Comparison of ENCODE assay signal across 17 cellular contexts in the genomic region with DNA sequence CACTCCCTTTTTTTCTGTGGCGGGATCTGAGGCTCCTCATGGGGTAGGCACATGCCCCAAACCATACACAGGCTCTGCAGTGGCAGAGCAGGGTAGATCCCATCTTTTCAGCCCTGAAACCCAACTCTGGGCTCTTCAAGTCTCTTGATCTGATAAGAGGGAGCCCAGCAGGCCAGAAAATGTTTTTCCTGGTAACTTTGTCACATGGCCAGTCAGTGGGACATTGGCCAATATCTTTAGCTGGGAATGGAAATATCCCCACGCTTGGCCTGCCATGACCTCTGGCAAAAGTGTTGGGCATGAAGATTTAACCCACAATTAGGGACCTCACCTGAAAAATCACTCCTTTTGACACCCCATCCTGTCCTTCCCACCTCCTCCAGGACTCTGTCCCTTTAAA. TPM values are rescaled to one million over a fixed set of nuclear protein-coding genes. Genes with fewer than 3 reads are reported as not detected.
A peak's percentile ranks its signal among the peaks of the same experiment; 100 is the strongest.
DNase-seq lines count a peak whose midpoint lies in the region; ATAC-seq, FAIRE-seq and TF ChIP-seq lines count a peak whose summit lies in the region.
"Had no signal": no experiment of that assay in that cellular context is flagged by ENCODE, and none has a peak within 500 bp of the region (broad histone marks: within the 10 kb centered on the region; RNA-seq: fewer than 3 reads in every experiment).

No MANE protein-coding gene starts in this region.

- H3K79me2 ChIP-seq in HepG2 (ENCODE audit: insufficient read depth, low read length) (no peaks in the 10 kb centered on the region), PC-9 (ENCODE audit: low read depth) (no peaks in the 10 kb centered on the region)

- DNase-seq in HepG2 (ENCODE audit: low spot score) (peak; percentile 31), right lobe of liver (no peak), PC-9 (peak; percentile 32 to 39), kidney (no peak), upper lobe of right lung (no peak), amniotic stem cell (lab: John Stamatoyannopoulos, UW) (no peak), nucleus accumbens (lab: John Stamatoyannopoulos, UW) (no peak)
- no peak for DNase-seq in activated CD8-positive, alpha-beta T cell treated with anti-CD3 and anti-CD28 coated beads for 36 hours
- DNase-seq: CD4-positive, CD25-positive, alpha-beta regulatory T cell; GF-D8; MV-4-11; NCI-H1436 had no signal

- in situ Hi-C loops in HepG2 (cut with HindIII; ENCODE audit: extremely low pct_ligation_motif_present, low pct_unique_long_range_greater_than_20kb) = no loop called here

- H3K36me3 Mint-ChIP-seq in activated CD8-positive, alpha-beta T cell treated with anti-CD3 and anti-CD28 coated beads for 36 hours (ENCODE audit: low read depth) = no peaks in the 10 kb centered on the region
- H3K36me3 Mint-ChIP-seq: CD4-positive, CD25-positive, alpha-beta regulatory T cell had no signal

- H3F3A ChIP-seq in PC-9 (ENCODE audit: insufficient read depth, low read depth) = peaks cover 27% of the 10 kb centered on the region

- no peaks in the 10 kb centered on the region; a peak in 2 of 5 replicates for H3K27me3 ChIP-seq in HepG2 (ENCODE audit: control insufficient read depth in 1 of 2, insufficient read depth in 2 of 2, low read length in 2 of 2)
- H3K27me3 ChIP-seq in right lobe of liver = no peaks in the 10 kb centered on the region
- no peaks in the 10 kb centered on the region for H3K27me3 ChIP-seq in PC-9 (ENCODE audit: insufficient read depth, low read depth)
- no peaks in the 10 kb centered on the region for H3K27me3 ChIP-seq in upper lobe of right lung

- no peak overlapping the region for H3K27ac Mint-ChIP-seq in activated CD8-positive, alpha-beta T cell treated with anti-CD3 and anti-CD28 coated beads for 36 hours
- H3K27ac Mint-ChIP-seq: CD4-positive, CD25-positive, alpha-beta regulatory T cell had no signal

- TF ChIP-seq POLR2A in HepG2 (IDR thresholded peaks at IDR 0.05; ENCODE audit: insufficient read depth in 1 of 2, low read depth in 2 of 2, low read length in 2 of 2) (no peak), right lobe of liver (IDR thresholded peaks at IDR 0.05) (no peak)

- WGBS in HepG2 (ENCODE audit: low lambda C conversion rate) = 46% methylated on average over 2 of the region's 2 CpGs
- WGBS in right lobe of liver (ENCODE audit: insufficient coverage, low coverage, low lambda C conversion rate, missing lambda C conversion rate) = 57% methylated on average over 1 of the region's 2 CpGs

- H3K36me3 ChIP-seq in HepG2 (replicated peaks in 1 of 2; ENCODE audit: control insufficient read depth in 1 of 2, insufficient read depth in 2 of 2, low read length in 2 of 2) (no peaks in the 10 kb centered on the region), right lobe of liver (no peaks in the 10 kb centered on the region), PC-9 (ENCODE audit: low read depth) (no peaks in the 10 kb centered on the region), kidney (ENCODE audit: control insufficient read depth in 1 of 2, insufficient read depth in 2 of 2, low read length in 2 of 2) (peaks cover 0 to 2% of the 10 kb centered on the region in 2 donors), upper lobe of right lung (no peaks in the 10 kb centered on the region)

- H3K4me2 ChIP-seq in HepG2 (ENCODE audit: low read depth, low read length) (peak overlapping the region; percentile 29; the same call in 1 of the 2 replicates), PC-9 (no peak overlapping the region)
- H3K4me2 ChIP-seq: A549 had no signal

- H3K27me3 Mint-ChIP-seq in activated CD8-positive, alpha-beta T cell treated with anti-CD3 and anti-CD28 coated beads for 36 hours = peaks cover 1% of the 10 kb centered on the region
- H3K27me3 Mint-ChIP-seq: CD4-positive, CD25-positive, alpha-beta regulatory T cell had no signal

- no peaks in the 10 kb centered on the region for H3K4me1 Mint-ChIP-seq in activated CD8-positive, alpha-beta T cell treated with anti-CD3 and anti-CD28 coated beads for 36 hours (ENCODE audit: low read depth)

- POLR2A ChIA-PET in HepG2 (lab: Yijun Ruan, JAX) (interaction anchor here (1.4 kb wide), 1 partner anchor 23 kb away, joined by 3 read pairs; a partner anchor contains a TSS), PC-9 (lab: Charles Lee; ENCODE audit: unreplicated experiment) (no interaction called here)
- POLR2A ChIA-PET in activated CD8-positive, alpha-beta T cell treated with anti-CD3 and anti-CD28 coated beads for 36 hours (lab: Charles Lee) = no interaction called here

- H3K9ac ChIP-seq in HepG2 (ENCODE audit: insufficient read depth, low read depth, low read length) (no peak overlapping the region), kidney (ENCODE audit: low read length in 2 of 2) (no peak overlapping the region)

- no peak overlapping the region for H2AFZ ChIP-seq in HepG2 (ENCODE audit: low read length)
- no peak overlapping the region for H2AFZ ChIP-seq in PC-9

- TF ChIP-seq RAD21 in HepG2 (CRISPR knock-in tag; IDR thresholded peaks at IDR 0.05) = no peak

- H3K9me3 Mint-ChIP-seq in activated CD8-positive, alpha-beta T cell treated with anti-CD3 and anti-CD28 coated beads for 36 hours = no peaks in the 10 kb centered on the region
- H3K9me3 Mint-ChIP-seq: CD4-positive, CD25-positive, alpha-beta regulatory T cell had no signal

- H3K4me1 ChIP-seq in HepG2 (ENCODE audit: insufficient read depth, low read length) (peaks cover 42% of the 10 kb centered on the region), right lobe of liver (no peaks in the 10 kb centered on the region), PC-9 (replicated peaks; ENCODE audit: insufficient read depth) (peaks cover 21% of the 10 kb centered on the region), kidney (ENCODE audit: control insufficient read depth in 1 of 2, insufficient read depth in 1 of 2, low read depth in 1 of 2, low read length in 2 of 2) (peaks cover 0 to 8% of the 10 kb centered on the region in 2 donors), upper lobe of right lung (no peaks in the 10 kb centered on the region)
- H3K4me1 ChIP-seq: A549 had no signal

- no peaks in the 10 kb centered on the region for H3K9me2 ChIP-seq in PC-9 (ENCODE audit: insufficient read depth)

- FAIRE-seq in HepG2 (lab: Jason Lieb, UNC) = no peak
- FAIRE-seq in kidney (lab: Jason Lieb, UNC) = no peak
- FAIRE-seq: A549 had no signal

- H3K4me3 Mint-ChIP-seq in activated CD8-positive, alpha-beta T cell treated with anti-CD3 and anti-CD28 coated beads for 36 hours = no peak overlapping the region
- H3K4me3 Mint-ChIP-seq: CD4-positive, CD25-positive, alpha-beta regulatory T cell had no signal

- CTCF ChIA-PET in HepG2 (lab: Yijun Ruan, JAX; ENCODE audit: low intra/inter-chr PET ratio, low total read pairs) (no interaction called here), PC-9 (lab: Charles Lee) (interaction anchor here (1.1 kb wide), 1 partner anchor 23 kb away, joined by 3 read pairs; a partner anchor contains a TSS)
- CTCF ChIA-PET in activated CD8-positive, alpha-beta T cell treated with anti-CD3 and anti-CD28 coated beads for 36 hours (lab: Charles Lee) = interaction anchor here (0.7 to 1.0 kb wide), 2 partner anchors 36 to 46 kb away, joined by 3 read pairs; no protein-coding TSS in a partner anchor

- no peak for TF ChIP-seq EP300 in HepG2 (IDR thresholded peaks at IDR 0.05; ENCODE audit: low read depth in 2 of 2, low read length in 2 of 2)
- no peak for TF ChIP-seq EP300 in HepG2 (CRISPR knock-in tag; IDR thresholded peaks at IDR 0.05; ENCODE audit: borderline replicate concordance)

- H4K20me1 ChIP-seq in HepG2 (ENCODE audit: insufficient read depth, low read length) (no peaks in the 10 kb centered on the region), PC-9 (ENCODE audit: insufficient read depth) (no peaks in the 10 kb centered on the region)

- H3K4me3 ChIP-seq in HepG2 (replicated peaks in 1 of 3; ENCODE audit: insufficient read depth in 1 of 3, low read depth in 2 of 3, low read length in 3 of 3) = no peak overlapping the region
- H3K4me3 ChIP-seq in right lobe of liver = no peak overlapping the region
- H3K4me3 ChIP-seq in PC-9 = no peak overlapping the region
- H3K4me3 ChIP-seq in kidney (ENCODE audit: low read length in 2 of 2) = no peak overlapping the region
- H3K4me3 ChIP-seq in upper lobe of right lung = no peak overlapping the region
- H3K4me3 ChIP-seq: A549 had no signal

- ATAC-seq in HepG2 = no peak
- no peak for ATAC-seq in right lobe of liver
- ATAC-seq in upper lobe of right lung = peak; percentile 8
- no peak for ATAC-seq in activated CD8-positive, alpha-beta T cell treated with anti-CD3 and anti-CD28 coated beads for 36 hours
- ATAC-seq: A549, Panc1, Right ventricle myocardium inferior had no signal

- H3K27ac ChIP-seq in HepG2 (ENCODE audit: extremely low read length, insufficient read depth, low read length) (no peak overlapping the region), right lobe of liver (no peak overlapping the region), PC-9 (no peak overlapping the region), kidney (ENCODE audit: low read depth in 2 of 2, low read length in 2 of 2) (peak overlapping the region; percentile 55 to 91), upper lobe of right lung (no peak overlapping the region)
- H3K27ac ChIP-seq: A549 had no signal

- intact Hi-C loops in HepG2 (cut with micrococcal nuclease; ENCODE audit: unreplicated experiment) = no loop called here
- intact Hi-C loops in right lobe of liver (cut with DNase I) = no loop called here
- intact Hi-C loops in PC-9 (cut with micrococcal nuclease; ENCODE audit: unreplicated experiment) = no loop called here
- intact Hi-C loops in kidney (cut with DNase I) = no loop called here
- intact Hi-C loops in upper lobe of right lung (cut with DNase I) = no loop called here
- intact Hi-C loops in activated CD8-positive, alpha-beta T cell treated with anti-CD3 and anti-CD28 coated beads for 36 hours (cut with micrococcal nuclease) = no loop called here

- BruUV-seq in HepG2 (replicated peaks; lab: Mats Ljungman, UMichigan) = no TSS peak
- BruUV-seq in PC-9 (replicated peaks; lab: Mats Ljungman, UMichigan) = no TSS peak

- no peak for TF ChIP-seq CTCF in HepG2 (CRISPR knock-in tag; IDR thresholded peaks at IDR 0.05)
- no peak for TF ChIP-seq CTCF in right lobe of liver (IDR thresholded peaks at IDR 0.05)
- TF ChIP-seq CTCF in PC-9 (conservative IDR thresholded peaks at IDR 0.05) = no peak
- no peak for TF ChIP-seq CTCF in kidney (IDR thresholded peaks at IDR 0.05; ENCODE audit: borderline replicate concordance, extremely low read depth, insufficient read depth)
- TF ChIP-seq CTCF in upper lobe of right lung (IDR thresholded peaks at IDR 0.05) = no peak
- TF ChIP-seq CTCF in activated CD8-positive, alpha-beta T cell treated with anti-CD3 and anti-CD28 coated beads for 36 hours (IDR thresholded peaks at IDR 0.05) = no peak

- H3K9me3 ChIP-seq in HepG2 (ENCODE audit: low read length) (no peaks in the 10 kb centered on the region), right lobe of liver (no peaks in the 10 kb centered on the region), PC-9 (ENCODE audit: insufficient read depth, low read depth) (no peaks in the 10 kb centered on the region), kidney (ENCODE audit: control insufficient read depth in 1 of 2, low read length in 2 of 2) (no peaks in the 10 kb centered on the region), upper lobe of right lung (no peaks in the 10 kb centered on the region)
- H3K9me3 ChIP-seq: A549 had no signal

RNA-seq across cellular contexts. Expression of a gene that starts 8.1 kb away (rescaled TPM):
- total RNA-seq in HepG2 (2016; rRNA removed; fragmentation: Illumina TruSeq; extraction: Trizol) (0.15 and 0.24 TPM in 2 replicates), right lobe of liver (under 1 TPM in 4 of 6 experiments, not detected in 2; 0.12 to 0.49 (median 0.26) TPM), PC-9 (2021) (1.7 and 3.1 TPM in 2 replicates), kidney (6.2 TPM), upper lobe of right lung (4.5 TPM)
- 0.09 TPM in 1 of 2 replicates, not detected in the other for total RNA-seq in HepG2 (2016; cell fraction: cytosol; rRNA removed; fragmentation: Illumina TruSeq; extraction: Trizol; ENCODE audit: low read depth)
- 0.42 and 0.45 TPM in 2 replicates for total RNA-seq in HepG2 (2016; cell fraction: insoluble cytoplasmic fraction; rRNA removed; fragmentation: Illumina TruSeq; extraction: Trizol)
- total RNA-seq in HepG2 (2016; cell fraction: membrane; rRNA removed; fragmentation: Illumina TruSeq; extraction: Trizol) = 0.34 and 0.40 TPM in 2 replicates
- 0.47 TPM in 2 replicates for total RNA-seq in HepG2 (2016; cell fraction: nucleus; rRNA removed; fragmentation: Illumina TruSeq; extraction: Trizol)
- polyA plus RNA-seq in HepG2 (2011; rRNA removed) (1.1 and 1.3 TPM in 2 replicates), kidney (ENCODE audit: insufficient read depth, low read depth, low replicate concordance) (44.7 TPM)
- polyA plus RNA-seq in HepG2 (2011; cell fraction: cytosol; rRNA removed) = 0.41 and 0.62 TPM in 2 replicates
- 6.2 and 7.6 TPM in 2 replicates for polyA plus RNA-seq in HepG2 (2011; cell fraction: nucleus; rRNA removed)
- polyA plus RNA-seq in HepG2 (2012) = 0.30 and 1.7 TPM in 2 replicates
- polyA plus RNA-seq in HepG2 (2016; cell fraction: cytosol; fragmentation: Illumina TruSeq; extraction: Trizol; ENCODE audit: low read depth) = 0.11 and 0.18 TPM in 2 replicates
- polyA plus RNA-seq in HepG2 (2016; cell fraction: insoluble cytoplasmic fraction; fragmentation: Illumina TruSeq; extraction: Trizol; ENCODE audit: low read depth) = 0.26 and 0.52 TPM in 2 replicates
- polyA plus RNA-seq in HepG2 (2016; cell fraction: membrane; fragmentation: Illumina TruSeq; extraction: Trizol; ENCODE audit: low read depth) = 0.27 and 0.29 TPM in 2 replicates
- 1.9 and 3.2 TPM in 2 replicates for polyA plus RNA-seq in HepG2 (2016; cell fraction: nucleus; fragmentation: Illumina TruSeq; extraction: Trizol; ENCODE audit: insufficient read depth, low read depth)
- polyA minus RNA-seq in HepG2 (2011; rRNA and poly(A)+ RNA removed; ENCODE audit: low replicate concordance) = 0.88 and 5.2 TPM in 2 replicates
- 0.35 and 0.49 TPM in 2 replicates for polyA minus RNA-seq in HepG2 (2011; cell fraction: cytosol; rRNA and poly(A)+ RNA removed)
- 0.62 and 1.7 TPM in 2 replicates for polyA minus RNA-seq in HepG2 (2011; cell fraction: nucleus; rRNA and poly(A)+ RNA removed)
- total RNA-seq in activated CD8-positive, alpha-beta T cell treated with anti-CD3 and anti-CD28 coated beads for 36 hours = under 1 TPM; 0.09 to 0.29 TPM
- total RNA-seq: CD4-positive, CD25-positive, alpha-beta regulatory T cell had no signal

RNA-seq across cellular contexts. Expression of a gene that starts 9.4 kb away (rescaled TPM):
- total RNA-seq in HepG2 (2016; rRNA removed; fragmentation: Illumina TruSeq; extraction: Trizol) (0.11 and 0.42 TPM in 2 replicates), right lobe of liver (not detected), PC-9 (2021) (not detected in 2 replicates), kidney (not detected), upper lobe of right lung (6.9 TPM)
- total RNA-seq in HepG2 (2016; cell fraction: cytosol; rRNA removed; fragmentation: Illumina TruSeq; extraction: Trizol; ENCODE audit: low read depth) = 0.09 and 0.20 TPM in 2 replicates
- 0.09 and 0.32 TPM in 2 replicates for total RNA-seq in HepG2 (2016; cell fraction: insoluble cytoplasmic fraction; rRNA removed; fragmentation: Illumina TruSeq; extraction: Trizol)
- total RNA-seq in HepG2 (2016; cell fraction: membrane; rRNA removed; fragmentation: Illumina TruSeq; extraction: Trizol) = 0.19 and 0.21 TPM in 2 replicates
- 0.25 and 0.34 TPM in 2 replicates for total RNA-seq in HepG2 (2016; cell fraction: nucleus; rRNA removed; fragmentation: Illumina TruSeq; extraction: Trizol)
- polyA plus RNA-seq in HepG2 (2011; rRNA removed) (0.12 and 0.24 TPM in 2 replicates), kidney (ENCODE audit: insufficient read depth, low read depth, low replicate concordance) (1.2 TPM)
- polyA plus RNA-seq in HepG2 (2011; cell fraction: cytosol; rRNA removed) = 0.17 TPM in 2 replicates
- polyA plus RNA-seq in HepG2 (2011; cell fraction: nucleus; rRNA removed) = 0.16 and 0.21 TPM in 2 replicates
- 0.15 and 0.37 TPM in 2 replicates for polyA plus RNA-seq in HepG2 (2012)
- 0.06 and 0.14 TPM in 2 replicates for polyA plus RNA-seq in HepG2 (2016; cell fraction: cytosol; fragmentation: Illumina TruSeq; extraction: Trizol; ENCODE audit: low read depth)
- 0.08 and 0.14 TPM in 2 replicates for polyA plus RNA-seq in HepG2 (2016; cell fraction: insoluble cytoplasmic fraction; fragmentation: Illumina TruSeq; extraction: Trizol; ENCODE audit: low read depth)
- polyA plus RNA-seq in HepG2 (2016; cell fraction: membrane; fragmentation: Illumina TruSeq; extraction: Trizol; ENCODE audit: low read depth) = 0.09 TPM in 1 of 2 replicates, not detected in the other
- polyA plus RNA-seq in HepG2 (2016; cell fraction: nucleus; fragmentation: Illumina TruSeq; extraction: Trizol; ENCODE audit: insufficient read depth, low read depth) = 0.55 and 0.78 TPM in 2 replicates
- polyA minus RNA-seq in HepG2 (2011; rRNA and poly(A)+ RNA removed; ENCODE audit: low replicate concordance) = 0.30 and 0.40 TPM in 2 replicates
- not detected in 2 replicates for polyA minus RNA-seq in HepG2 (2011; cell fraction: cytosol; rRNA and poly(A)+ RNA removed)
- polyA minus RNA-seq in HepG2 (2011; cell fraction: nucleus; rRNA and poly(A)+ RNA removed) = not detected in 2 replicates
- total RNA-seq in activated CD8-positive, alpha-beta T cell treated with anti-CD3 and anti-CD28 coated beads for 36 hours = not detected
- total RNA-seq: CD4-positive, CD25-positive, alpha-beta regulatory T cell; H4; LHCN-M2; Right ventricle myocardium inferior had no signal
- polyA plus RNA-seq: A549; CD4-positive, CD25-positive, alpha-beta regulatory T cell had no signal

RNA-seq across cellular contexts. Expression of a gene that starts 23.5 kb away (rescaled TPM):
- total RNA-seq in HepG2 (2016; rRNA removed; fragmentation: Illumina TruSeq; extraction: Trizol) (2.4 and 4.1 TPM in 2 replicates), right lobe of liver (10 to 100 TPM in 3 of 6 experiments, 1 to 10 TPM in 3; 4.7 to 52.0 (median 9.4) TPM), PC-9 (2021) (20.7 and 23.3 TPM in 2 replicates), kidney (154 TPM), upper lobe of right lung (89.0 TPM)
- total RNA-seq in HepG2 (2016; cell fraction: cytosol; rRNA removed; fragmentation: Illumina TruSeq; extraction: Trizol; ENCODE audit: low read depth) = 1.9 and 4.6 TPM in 2 replicates
- 1.6 and 3.5 TPM in 2 replicates for total RNA-seq in HepG2 (2016; cell fraction: insoluble cytoplasmic fraction; rRNA removed; fragmentation: Illumina TruSeq; extraction: Trizol)
- 1.9 and 2.9 TPM in 2 replicates for total RNA-seq in HepG2 (2016; cell fraction: membrane; rRNA removed; fragmentation: Illumina TruSeq; extraction: Trizol)
- total RNA-seq in HepG2 (2016; cell fraction: nucleus; rRNA removed; fragmentation: Illumina TruSeq; extraction: Trizol) = 1.5 and 2.6 TPM in 2 replicates
- polyA plus RNA-seq in HepG2 (2011; rRNA removed) (4.3 and 5.5 TPM in 2 replicates), kidney (ENCODE audit: insufficient read depth, low read depth, low replicate concordance) (291 TPM)
- 5.8 and 12.6 TPM in 2 replicates for polyA plus RNA-seq in HepG2 (2011; cell fraction: cytosol; rRNA removed)
- polyA plus RNA-seq in HepG2 (2011; cell fraction: nucleus; rRNA removed) = 5.9 and 7.6 TPM in 2 replicates
- 2.5 and 2.9 TPM in 2 replicates for polyA plus RNA-seq in HepG2 (2012)
- polyA plus RNA-seq in HepG2 (2016; cell fraction: cytosol; fragmentation: Illumina TruSeq; extraction: Trizol; ENCODE audit: low read depth) = 3.5 and 5.0 TPM in 2 replicates
- 2.3 and 2.8 TPM in 2 replicates for polyA plus RNA-seq in HepG2 (2016; cell fraction: insoluble cytoplasmic fraction; fragmentation: Illumina TruSeq; extraction: Trizol; ENCODE audit: low read depth)
- 4.2 and 4.5 TPM in 2 replicates for polyA plus RNA-seq in HepG2 (2016; cell fraction: membrane; fragmentation: Illumina TruSeq; extraction: Trizol; ENCODE audit: low read depth)
- 3.5 and 5.2 TPM in 2 replicates for polyA plus RNA-seq in HepG2 (2016; cell fraction: nucleus; fragmentation: Illumina TruSeq; extraction: Trizol; ENCODE audit: insufficient read depth, low read depth)
- 1.4 and 4.9 TPM in 2 replicates for polyA minus RNA-seq in HepG2 (2011; rRNA and poly(A)+ RNA removed; ENCODE audit: low replicate concordance)
- 1.8 and 2.3 TPM in 2 replicates for polyA minus RNA-seq in HepG2 (2011; cell fraction: cytosol; rRNA and poly(A)+ RNA removed)
- polyA minus RNA-seq in HepG2 (2011; cell fraction: nucleus; rRNA and poly(A)+ RNA removed) = 1.5 and 2.4 TPM in 2 replicates
- total RNA-seq in activated CD8-positive, alpha-beta T cell treated with anti-CD3 and anti-CD28 coated beads for 36 hours = 1 to 10 TPM; 3.6 to 5.8 TPM

RNA-seq across cellular contexts. Expression of a gene that starts 29.1 kb away (rescaled TPM):
- total RNA-seq in HepG2 (2016; rRNA removed; fragmentation: Illumina TruSeq; extraction: Trizol) (21.4 and 28.8 TPM in 2 replicates), right lobe of liver (10 to 100 TPM; 28.7 to 40.8 (median 37.4) TPM), PC-9 (2021) (13.5 and 19.1 TPM in 2 replicates), kidney (36.7 TPM), upper lobe of right lung (37.9 TPM)
- 2.9 and 3.2 TPM in 2 replicates for total RNA-seq in HepG2 (2016; cell fraction: cytosol; rRNA removed; fragmentation: Illumina TruSeq; extraction: Trizol; ENCODE audit: low read depth)
- total RNA-seq in HepG2 (2016; cell fraction: insoluble cytoplasmic fraction; rRNA removed; fragmentation: Illumina TruSeq; extraction: Trizol) = 21.9 and 28.5 TPM in 2 replicates
- total RNA-seq in HepG2 (2016; cell fraction: membrane; rRNA removed; fragmentation: Illumina TruSeq; extraction: Trizol) = 11.3 and 11.9 TPM in 2 replicates
- 12.0 and 13.7 TPM in 2 replicates for total RNA-seq in HepG2 (2016; cell fraction: nucleus; rRNA removed; fragmentation: Illumina TruSeq; extraction: Trizol)
- polyA plus RNA-seq in HepG2 (2011; rRNA removed) (26.4 and 27.5 TPM in 2 replicates), kidney (ENCODE audit: insufficient read depth, low read depth, low replicate concordance) (50.8 TPM)
- polyA plus RNA-seq in HepG2 (2011; cell fraction: cytosol; rRNA removed) = 21.8 and 27.3 TPM in 2 replicates
- polyA plus RNA-seq in HepG2 (2011; cell fraction: nucleus; rRNA removed) = 19.0 and 20.4 TPM in 2 replicates
- 15.4 and 15.6 TPM in 2 replicates for polyA plus RNA-seq in HepG2 (2012)
- polyA plus RNA-seq in HepG2 (2016; cell fraction: cytosol; fragmentation: Illumina TruSeq; extraction: Trizol; ENCODE audit: low read depth) = 1.6 and 1.7 TPM in 2 replicates
- 27.8 and 28.1 TPM in 2 replicates for polyA plus RNA-seq in HepG2 (2016; cell fraction: insoluble cytoplasmic fraction; fragmentation: Illumina TruSeq; extraction: Trizol; ENCODE audit: low read depth)
- 6.4 and 6.8 TPM in 2 replicates for polyA plus RNA-seq in HepG2 (2016; cell fraction: membrane; fragmentation: Illumina TruSeq; extraction: Trizol; ENCODE audit: low read depth)
- 21.5 and 21.8 TPM in 2 replicates for polyA plus RNA-seq in HepG2 (2016; cell fraction: nucleus; fragmentation: Illumina TruSeq; extraction: Trizol; ENCODE audit: insufficient read depth, low read depth)
- polyA minus RNA-seq in HepG2 (2011; rRNA and poly(A)+ RNA removed; ENCODE audit: low replicate concordance) = 17.6 and 24.2 TPM in 2 replicates
- 10.1 and 10.4 TPM in 2 replicates for polyA minus RNA-seq in HepG2 (2011; cell fraction: cytosol; rRNA and poly(A)+ RNA removed)
- polyA minus RNA-seq in HepG2 (2011; cell fraction: nucleus; rRNA and poly(A)+ RNA removed) = 9.1 and 11.8 TPM in 2 replicates
- 10 to 100 TPM; 14.3 to 14.6 TPM for total RNA-seq in activated CD8-positive, alpha-beta T cell treated with anti-CD3 and anti-CD28 coated beads for 36 hours

RNA-seq across cellular contexts. Expression of a gene that starts 49.8 kb away (rescaled TPM):
- total RNA-seq in HepG2 (2016; rRNA removed; fragmentation: Illumina TruSeq; extraction: Trizol) (6.9 and 14.7 TPM in 2 replicates), right lobe of liver (10 to 100 TPM; 16.9 to 54.1 (median 24.3) TPM), PC-9 (2021) (68.8 and 76.3 TPM in 2 replicates), kidney (67.7 TPM), upper lobe of right lung (71.6 TPM)
- total RNA-seq in HepG2 (2016; cell fraction: cytosol; rRNA removed; fragmentation: Illumina TruSeq; extraction: Trizol; ENCODE audit: low read depth) = 2.5 and 3.0 TPM in 2 replicates
- total RNA-seq in HepG2 (2016; cell fraction: insoluble cytoplasmic fraction; rRNA removed; fragmentation: Illumina TruSeq; extraction: Trizol) = 5.5 and 15.8 TPM in 2 replicates
- total RNA-seq in HepG2 (2016; cell fraction: membrane; rRNA removed; fragmentation: Illumina TruSeq; extraction: Trizol) = 7.5 and 8.5 TPM in 2 replicates
- 17.4 and 23.6 TPM in 2 replicates for total RNA-seq in HepG2 (2016; cell fraction: nucleus; rRNA removed; fragmentation: Illumina TruSeq; extraction: Trizol)
- polyA plus RNA-seq in HepG2 (2011; rRNA removed) (24.2 and 26.1 TPM in 2 replicates), kidney (ENCODE audit: insufficient read depth, low read depth, low replicate concordance) (64.4 TPM)
- 10.8 and 14.8 TPM in 2 replicates for polyA plus RNA-seq in HepG2 (2011; cell fraction: cytosol; rRNA removed)
- 129 and 177 TPM in 2 replicates for polyA plus RNA-seq in HepG2 (2011; cell fraction: nucleus; rRNA removed)
- 16.2 and 21.3 TPM in 2 replicates for polyA plus RNA-seq in HepG2 (2012)
- polyA plus RNA-seq in HepG2 (2016; cell fraction: cytosol; fragmentation: Illumina TruSeq; extraction: Trizol; ENCODE audit: low read depth) = 2.3 and 3.6 TPM in 2 replicates
- polyA plus RNA-seq in HepG2 (2016; cell fraction: insoluble cytoplasmic fraction; fragmentation: Illumina TruSeq; extraction: Trizol; ENCODE audit: low read depth) = 6.1 and 9.7 TPM in 2 replicates
- polyA plus RNA-seq in HepG2 (2016; cell fraction: membrane; fragmentation: Illumina TruSeq; extraction: Trizol; ENCODE audit: low read depth) = 5.1 and 6.6 TPM in 2 replicates
- polyA plus RNA-seq in HepG2 (2016; cell fraction: nucleus; fragmentation: Illumina TruSeq; extraction: Trizol; ENCODE audit: insufficient read depth, low read depth) = 48.9 and 50.6 TPM in 2 replicates
- 5.1 and 18.8 TPM in 2 replicates for polyA minus RNA-seq in HepG2 (2011; rRNA and poly(A)+ RNA removed; ENCODE audit: low replicate concordance)
- 11.6 and 13.2 TPM in 2 replicates for polyA minus RNA-seq in HepG2 (2011; cell fraction: cytosol; rRNA and poly(A)+ RNA removed)
- 28.8 and 31.8 TPM in 2 replicates for polyA minus RNA-seq in HepG2 (2011; cell fraction: nucleus; rRNA and poly(A)+ RNA removed)
- 10 to 100 TPM; 32.0 to 36.3 TPM for total RNA-seq in activated CD8-positive, alpha-beta T cell treated with anti-CD3 and anti-CD28 coated beads for 36 hours

Comparison
In these comparisons a context has a peak if more than half of its experiments do, and no peak if none do; other contexts are left out.
1. DNase-seq: peak in HepG2 (single experiment) and PC-9 (2 of 2); none in right lobe of liver (0 of 3), kidney (single experiment), upper lobe of right lung (single experiment), amniotic stem cell (single experiment), activated CD8-positive, alpha-beta T cell treated with anti-CD3 and anti-CD28 coated beads for 36 hours (single experiment) and nucleus accumbens (0 of 56).
2. H3K27ac ChIP-seq: peak in kidney (2 of 2); none in HepG2 (single experiment), right lobe of liver (0 of 3), PC-9 (single experiment) and upper lobe of right lung (single experiment).